In the genomic region with DNA sequence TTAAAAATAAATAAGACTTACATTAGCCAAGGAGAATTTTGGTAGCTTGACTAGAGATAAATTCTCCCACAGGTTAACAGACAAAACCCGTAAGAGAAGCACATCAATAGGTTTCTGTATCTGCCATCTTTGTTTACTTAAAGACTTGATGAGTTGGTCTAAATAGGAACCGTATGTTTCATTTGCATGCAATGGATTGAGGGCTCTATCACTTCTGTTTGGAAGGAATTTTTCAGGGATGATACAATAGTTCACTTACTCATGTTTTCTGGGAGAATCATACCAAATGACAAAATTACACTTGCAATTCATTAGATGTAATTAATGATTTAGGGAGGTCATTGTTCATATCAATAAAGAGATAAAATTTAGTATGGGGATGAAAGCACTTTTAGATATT, we compare ENCODE assay signal across 24 cellular contexts.
"Had no signal": no experiment of that assay in that cellular context is flagged by ENCODE, and none has a peak within 500 bp of the region (broad histone marks: within the 10 kb centered on the region; RNA-seq: fewer than 3 reads in every experiment).

No MANE protein-coding gene starts in this region.

- DNase-seq: effector memory CD8-positive, alpha-beta T cell; gastrocnemius medialis; glutamatergic neuron; left lung; lower lobe of right lung; naive B cell; occipital lobe; psoas muscle; retina; right lobe of liver; stimulated activated CD4-positive, alpha-beta T cell treated with anti-CD3 and anti-CD28 coated beads, Interleukin-4, amount 100 ng/mL, for 1 hour; stimulated activated CD8-positive, alpha-beta memory T cell treated with anti-CD3 and anti-CD28 coated beads, Interleukin-4, amount 100 ng/mL, for 48 hours; stimulated activated naive CD8-positive, alpha-beta T cell treated with anti-CD3 and anti-CD28 coated beads, Interleukin-15, Interleukin-2, amounts not matched to agents 100 U/mL and 50 U/mL, for 24 hours; thyroid gland; upper lobe of left lung; uterus had no signal

- H3K9me3 ChIP-seq: gastrocnemius medialis, thyroid gland had no signal

- H3K27ac Mint-ChIP-seq: dendritic cell treated with granulocyte-macrophage colony-stimulating factor and Interleukin-4, amounts not matched to agents 40 ng/mL and 50 ng/mL, for 4 days; effector memory CD8-positive, alpha-beta T cell; memory B cell; nephron; stimulated activated effector memory CD8-positive, alpha-beta T cell treated with anti-CD3 and anti-CD28 coated beads, Interleukin-12 subunit alpha, Interleukin-12 subunit beta, amount 100 ng/mL, for 72 hours had no signal

- ATAC-seq: effector memory CD8-positive, alpha-beta T cell; gastrocnemius medialis; left lung; lower lobe of right lung; psoas muscle; right lobe of liver; stimulated activated effector memory CD8-positive, alpha-beta T cell treated with anti-CD3 and anti-CD28 coated beads, Interleukin-12 subunit alpha, Interleukin-12 subunit beta, amount 100 ng/mL, for 72 hours; stimulated activated naive CD8-positive, alpha-beta T cell treated with anti-CD3 and anti-CD28 coated beads, Interleukin-15, Interleukin-2, amounts not matched to agents 100 U/mL and 50 U/mL, for 24 hours had no signal

- H3K36me3 Mint-ChIP-seq: memory B cell; stimulated activated effector memory CD8-positive, alpha-beta T cell treated with anti-CD3 and anti-CD28 coated beads, Interleukin-12 subunit alpha, Interleukin-12 subunit beta, amount 100 ng/mL, for 72 hours had no signal

- H3K27me3 ChIP-seq: esophagus muscularis mucosa, gastrocnemius medialis, left lung, right lobe of liver, suprapubic skin, thyroid gland, upper lobe of left lung, uterus had no signal

- H3K4me3 ChIP-seq: esophagus muscularis mucosa, gastrocnemius medialis, left lung, lower lobe of right lung, psoas muscle, right lobe of liver, suprapubic skin, thyroid gland, upper lobe of left lung, uterus had no signal

- H3K27me3 Mint-ChIP-seq: dendritic cell treated with granulocyte-macrophage colony-stimulating factor and Interleukin-4, amounts not matched to agents 40 ng/mL and 50 ng/mL, for 4 days; memory B cell; naive B cell had no signal

- H3K36me3 ChIP-seq: esophagus muscularis mucosa, gastrocnemius medialis, left lung, lower lobe of right lung, right lobe of liver, suprapubic skin, thyroid gland, upper lobe of left lung, uterus had no signal

- H3K9ac ChIP-seq: parathyroid adenoma had no signal

- H3K4me1 Mint-ChIP-seq: memory B cell; naive B cell; nephron; stimulated activated effector memory CD8-positive, alpha-beta T cell treated with anti-CD3 and anti-CD28 coated beads, Interleukin-12 subunit alpha, Interleukin-12 subunit beta, amount 100 ng/mL, for 72 hours had no signal

- H3K4me3 Mint-ChIP-seq: dendritic cell treated with granulocyte-macrophage colony-stimulating factor and Interleukin-4, amounts not matched to agents 40 ng/mL and 50 ng/mL, for 4 days; effector memory CD8-positive, alpha-beta T cell; memory B cell; naive B cell; nephron; stimulated activated effector memory CD8-positive, alpha-beta T cell treated with anti-CD3 and anti-CD28 coated beads, Interleukin-12 subunit alpha, Interleukin-12 subunit beta, amount 100 ng/mL, for 72 hours had no signal

- H3K4me1 ChIP-seq: esophagus muscularis mucosa, gastrocnemius medialis, left lung, lower lobe of right lung, parathyroid adenoma, psoas muscle, right lobe of liver, suprapubic skin, thyroid gland, upper lobe of left lung, uterus had no signal

- H3K27ac ChIP-seq: epithelial cell of prostate, esophagus muscularis mucosa, gastrocnemius medialis, left lung, lower lobe of right lung, parathyroid adenoma, psoas muscle, right lobe of liver, suprapubic skin, thyroid gland, upper lobe of left lung, uterus had no signal

- H2AFZ ChIP-seq: parathyroid adenoma had no signal
